In genomic region chr2:85560812-85561279, GRCh38 we compare ENCODE assay signal across 8 cellular contexts. TPM values are rescaled to one million over a fixed set of nuclear protein-coding genes. Genes with fewer than 3 reads are reported as not detected.
DNase-seq lines count a peak whose midpoint lies in the region; ATAC-seq, FAIRE-seq and TF ChIP-seq lines count a peak whose summit lies in the region.

No MANE protein-coding gene starts in this region.

- peak overlapping the region; percentile 73 for H3K4me3 ChIP-seq in mesodermal cell (ENCODE audit: extremely low read depth, insufficient read depth, low read length, poor library complexity, severe bottlenecking)

- H3K9me3 ChIP-seq in mesodermal cell (ENCODE audit: control insufficient read depth, low read length): no peaks in the 10 kb centered on the region

- H3K4me3 Mint-ChIP-seq in brain: peak overlapping the region; percentile 95 to 100 (median 98)

- H3K27me3 Mint-ChIP-seq in brain: peaks cover 4% of the 10 kb centered on the region

- no peak for DNase-seq in erythroblast (lab: John Stamatoyannopoulos, UW)
- DNase-seq in RKO (ENCODE audit: low spot score): no peak
- DNase-seq in GM19239 (ENCODE audit: insufficient read length, low spot score): no peak

- TF ChIP-seq POLR2A in erythroblast (IDR thresholded peaks at IDR 0.05; ENCODE audit: low read length): no peak

- peaks cover 39% of the 10 kb centered on the region for H3K4me1 Mint-ChIP-seq in brain

- peaks cover 34% of the 10 kb centered on the region for H3K36me3 ChIP-seq in mesodermal cell (ENCODE audit: control insufficient read depth, insufficient read depth, low read length)

- TF ChIP-seq CTCF in brain (conservative IDR thresholded peaks at IDR 0.05): peak in 1 of 2 experiments; percentile 7

- H3K9me3 Mint-ChIP-seq in brain: peaks cover 0 to 2% (median 0%) of the 10 kb centered on the region in 5 experiments

- FAIRE-seq in GM19239 (lab: Jason Lieb, UNC): no peak

- no peak overlapping the region for H3K27ac ChIP-seq in mesodermal cell (ENCODE audit: low read depth, low read length, severe bottlenecking)

- peak; percentile 16 for ATAC-seq in GM19455 (IDR thresholded peaks at IDR 0.05; ENCODE audit: unreplicated experiment)
- ATAC-seq in HG03520 (IDR thresholded peaks at IDR 0.05; ENCODE audit: unreplicated experiment): peak; percentile 6
- no peak for ATAC-seq in HG03565 (IDR thresholded peaks at IDR 0.05; ENCODE audit: unreplicated experiment)

- H3K27ac Mint-ChIP-seq in brain: peak overlapping the region; percentile 97 to 98 (median 98)

- 0 to 7% methylated on average over 4 to 9 of the region's 14 CpGs for WGBS in mesodermal cell (ENCODE audit: insufficient coverage in 2 of 2), 2 experiments

- peaks cover 17% of the 10 kb centered on the region for H3K36me3 Mint-ChIP-seq in brain

- peaks cover 11% of the 10 kb centered on the region for H3K4me1 ChIP-seq in mesodermal cell (ENCODE audit: control insufficient read depth, insufficient read depth, low read length, poor library complexity, severe bottlenecking)

RNA-seq across cellular contexts. Expression of gene GGCX, which starts 0.4 kb away (rescaled TPM):
- polyA plus RNA-seq in brain (ENCODE audit: insufficient read depth, low read depth, low replicate concordance): 33.4 TPM
- polyA plus RNA-seq in mesodermal cell (2013, experiment 1 of 2): 51.1 TPM
- 39.2 TPM for polyA plus RNA-seq in mesodermal cell (2013, experiment 2 of 2)

RNA-seq across cellular contexts. Expression of gene VAMP8, which starts 16.5 kb away (rescaled TPM):
- polyA plus RNA-seq in brain (ENCODE audit: insufficient read depth, low read depth, low replicate concordance): 14.1 TPM
- 30.9 TPM for polyA plus RNA-seq in mesodermal cell (2013, experiment 1 of 2)
- polyA plus RNA-seq in mesodermal cell (2013, experiment 2 of 2): 23.9 TPM

RNA-seq across cellular contexts. Expression of gene MAT2A, which starts 21.9 kb away (rescaled TPM):
- polyA plus RNA-seq in brain (ENCODE audit: insufficient read depth, low read depth, low replicate concordance): 51.8 TPM
- 94.6 TPM for polyA plus RNA-seq in mesodermal cell (2013, experiment 1 of 2)
- polyA plus RNA-seq in mesodermal cell (2013, experiment 2 of 2): 94.5 TPM

RNA-seq across cellular contexts. Expression of gene VAMP5, which starts 23.4 kb away (rescaled TPM):
- polyA plus RNA-seq in brain (ENCODE audit: insufficient read depth, low read depth, low replicate concordance): 37.0 TPM
- 34.5 TPM for polyA plus RNA-seq in mesodermal cell (2013, experiment 1 of 2)
- 25.4 TPM for polyA plus RNA-seq in mesodermal cell (2013, experiment 2 of 2)

RNA-seq across cellular contexts. Expression of gene RNF181, which starts 34.7 kb away (rescaled TPM):
- polyA plus RNA-seq in brain (ENCODE audit: insufficient read depth, low read depth, low replicate concordance): 145 TPM
- polyA plus RNA-seq in mesodermal cell (2013, experiment 1 of 2): 178 TPM
- polyA plus RNA-seq in mesodermal cell (2013, experiment 2 of 2): 144 TPM
